In the genomic region with DNA sequence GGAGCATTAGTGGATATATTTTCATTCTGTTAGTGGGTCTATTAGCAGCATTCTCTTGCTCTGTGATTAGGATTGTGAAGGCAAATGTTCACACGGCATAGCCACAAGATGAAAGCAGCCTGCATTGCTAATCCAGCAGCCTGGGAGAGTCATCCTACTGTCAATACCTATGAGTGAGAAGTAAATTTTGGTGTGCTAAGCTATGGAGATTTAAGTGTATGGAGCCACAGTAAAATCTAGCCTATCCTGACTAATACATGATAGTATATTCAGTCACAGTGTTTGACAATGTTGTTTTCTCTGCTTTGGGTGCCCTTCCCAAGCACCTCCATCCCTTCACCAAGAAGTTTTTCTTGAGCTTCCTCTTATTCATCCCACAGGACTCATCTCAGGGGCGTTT, we compare ENCODE assay signal across 22 cellular contexts. TPM values are rescaled to one million over a fixed set of nuclear protein-coding genes. Genes with fewer than 3 reads are reported as not detected.
DNase-seq lines count a peak whose midpoint lies in the region; ATAC-seq, FAIRE-seq and TF ChIP-seq lines count a peak whose summit lies in the region.
"Had no signal": no experiment of that assay in that cellular context is flagged by ENCODE, and none has a peak within 500 bp of the region (broad histone marks: within the 10 kb centered on the region; RNA-seq: fewer than 3 reads in every experiment).

No MANE protein-coding gene starts in this region.

- intact Hi-C loops in mammary epithelial cell (cut with micrococcal nuclease) (no loop called here), breast epithelium (cut with DNase I; ENCODE audit: low total_unique reads) (no loop called here)

- TF ChIP-seq CTCF in mammary epithelial cell (conservative IDR thresholded peaks at IDR 0.05 in 1 of 2, IDR thresholded peaks at IDR 0.05 in 1 of 2; ENCODE audit: extremely low read depth in 1 of 2, insufficient read depth in 1 of 2, low read depth in 1 of 2, low read length in 2 of 2) = no peak
- TF ChIP-seq CTCF in breast epithelium (IDR thresholded peaks at IDR 0.05) = no peak
- TF ChIP-seq CTCF in smooth muscle cell (IDR thresholded peaks at IDR 0.05; ENCODE audit: borderline replicate concordance, insufficient read depth, poor library complexity, severe bottlenecking) = no peak

- peak; percentile 83 for ATAC-seq in esophagus mucosa
- no peak for ATAC-seq in HG03159 (IDR thresholded peaks at IDR 0.05; ENCODE audit: unreplicated experiment)
- ATAC-seq: HepG2, Right ventricle myocardium inferior had no signal

- WGBS in mammary epithelial cell (ENCODE audit: low coverage, missing lambda C conversion rate) = 40% methylated on average over 2 of the region's 2 CpGs
- 35% methylated on average over 2 of the region's 2 CpGs for WGBS in smooth muscle cell (ENCODE audit: low lambda C conversion rate)

- in situ Hi-C loops in mammary epithelial cell (cut with MboI; ENCODE audit: low sequenced_read_pairs in 2 of 2) = loop anchor here in 1 of 2 donors (10.0 kb wide), 1 partner anchor 182 kb away; no protein-coding TSS in a partner anchor

- H2AFZ ChIP-seq in mammary epithelial cell (ENCODE audit: low read depth, low read length) = peak overlapping the region; percentile 48
- H2AFZ ChIP-seq in smooth muscle cell (ENCODE audit: low read depth) = peak overlapping the region; percentile 60

- TF ChIP-seq POLR2A in breast epithelium (IDR thresholded peaks at IDR 0.05) = no peak

- peaks cover 5% of the 10 kb centered on the region for H3F3A ChIP-seq in smooth muscle cell (ENCODE audit: low read depth)

- peaks cover 10% of the 10 kb centered on the region for H3K4me1 ChIP-seq in mammary epithelial cell (ENCODE audit: insufficient read depth, low read length)
- no peaks in the 10 kb centered on the region for H3K4me1 ChIP-seq in breast epithelium
- no peaks in the 10 kb centered on the region for H3K4me1 ChIP-seq in smooth muscle cell (ENCODE audit: low read depth)
- H3K4me1 ChIP-seq: BE2C, Caco-2 had no signal

- no peaks in the 10 kb centered on the region for H3K79me2 ChIP-seq in mammary epithelial cell (ENCODE audit: insufficient read depth, low read length)
- no peaks in the 10 kb centered on the region for H3K79me2 ChIP-seq in smooth muscle cell (ENCODE audit: low read depth)

- dilution Hi-C loops in mammary epithelial cell (cut with HindIII; ENCODE audit: low sequenced_read_pairs) = no loop called here

- H3K27ac ChIP-seq in mammary epithelial cell (ENCODE audit: insufficient read depth, low read depth, low read length) = no peak overlapping the region
- no peak overlapping the region for H3K27ac ChIP-seq in breast epithelium
- peak overlapping the region; percentile 36 for H3K27ac ChIP-seq in smooth muscle cell (ENCODE audit: low read depth)

- H4K20me1 ChIP-seq in mammary epithelial cell (ENCODE audit: insufficient read depth, low read length) (no peaks in the 10 kb centered on the region), smooth muscle cell (ENCODE audit: low read depth) (no peaks in the 10 kb centered on the region)

- H3K4me3 ChIP-seq in mammary epithelial cell (replicated peaks in 1 of 3; ENCODE audit: insufficient read depth in 1 of 3, low read depth in 2 of 3, low read length in 3 of 3) (no peak overlapping the region), breast epithelium (no peak overlapping the region), smooth muscle cell (no peak overlapping the region)

- DNase-seq in mammary epithelial cell (no peak), breast epithelium (ENCODE audit: low spot score in 2 of 2) (no peak), amniotic epithelial cell (ENCODE audit: low read depth) (peak; percentile 12), smooth muscle cell (lab: John Stamatoyannopoulos, UW; ENCODE audit: unreplicated experiment) (no peak), RCC 7860 (ENCODE audit: low spot score) (no peak), hepatic stellate cell (ENCODE audit: low spot score) (no peak)
- DNase-seq: 8988T; BE2C; Caco-2; CD4-positive, CD25-positive, alpha-beta regulatory T cell; GF-D8; KG1; NCI-H1417 treated with DMSO at 0.1 percent for 48 hours; NCI-H1930; NCI-H226; NCI-H524 treated with DMSO at 0.1 percent for 48 hours had no signal

- CTCF ChIA-PET in mammary epithelial cell (lab: Charles Lee; ENCODE audit: low non-redundant PET) = no interaction called here

- no peaks in the 10 kb centered on the region for H3K36me3 ChIP-seq in mammary epithelial cell (ENCODE audit: insufficient read depth, low read length)
- H3K36me3 ChIP-seq in breast epithelium = no peaks in the 10 kb centered on the region
- no peaks in the 10 kb centered on the region for H3K36me3 ChIP-seq in smooth muscle cell (ENCODE audit: low read depth)
- H3K36me3 ChIP-seq: BE2C had no signal

- H3K9me3 ChIP-seq in mammary epithelial cell (replicated peaks; ENCODE audit: insufficient read depth, low read length) = peaks cover 2% of the 10 kb centered on the region
- no peaks in the 10 kb centered on the region for H3K9me3 ChIP-seq in breast epithelium
- H3K9me3 ChIP-seq in smooth muscle cell (replicated peaks; ENCODE audit: low read depth) = no peaks in the 10 kb centered on the region
- H3K9me3 ChIP-seq: BE2C, Caco-2 had no signal

- H3K4me2 ChIP-seq in mammary epithelial cell (ENCODE audit: insufficient read depth, low read depth, low read length) (no peak overlapping the region), smooth muscle cell (peak overlapping the region; percentile 10)

- no peak for FAIRE-seq in RCC 7860 (lab: Jason Lieb, UNC)
- FAIRE-seq: H54, HepG2 had no signal

- BruUV-seq in mammary epithelial cell (replicated peaks; lab: Mats Ljungman, UMichigan) = no TSS peak

- H3K27me3 ChIP-seq in mammary epithelial cell (ENCODE audit: insufficient read depth, low read length) (no peaks in the 10 kb centered on the region), breast epithelium (no peaks in the 10 kb centered on the region), smooth muscle cell (ENCODE audit: low read depth) (no peaks in the 10 kb centered on the region)

- no peak overlapping the region for H3K9ac ChIP-seq in mammary epithelial cell (ENCODE audit: insufficient read depth, low read length)
- no peak overlapping the region for H3K9ac ChIP-seq in smooth muscle cell (ENCODE audit: low read depth)

RNA-seq across cellular contexts. Expression of gene TMPRSS11F, which starts 47.2 kb away (rescaled TPM):
- not detected for total RNA-seq in mammary epithelial cell
- polyA plus RNA-seq in mammary epithelial cell = 0.05 TPM
- not detected for polyA minus RNA-seq in mammary epithelial cell
- total RNA-seq in breast epithelium = not detected
- total RNA-seq in esophagus mucosa = 12.4 TPM
- total RNA-seq in smooth muscle cell = 0.40 and 1.0 TPM in 2 replicates
- polyA plus RNA-seq in smooth muscle cell = 0.46 TPM in 1 of 2 replicates, not detected in the other
- total RNA-seq: Caco-2; CD4-positive, CD25-positive, alpha-beta regulatory T cell; HepG2; MCF 10A; Right ventricle myocardium inferior had no signal
- polyA plus RNA-seq: CD4-positive, CD25-positive, alpha-beta regulatory T cell; HepG2 had no signal
